In the genomic region with DNA sequence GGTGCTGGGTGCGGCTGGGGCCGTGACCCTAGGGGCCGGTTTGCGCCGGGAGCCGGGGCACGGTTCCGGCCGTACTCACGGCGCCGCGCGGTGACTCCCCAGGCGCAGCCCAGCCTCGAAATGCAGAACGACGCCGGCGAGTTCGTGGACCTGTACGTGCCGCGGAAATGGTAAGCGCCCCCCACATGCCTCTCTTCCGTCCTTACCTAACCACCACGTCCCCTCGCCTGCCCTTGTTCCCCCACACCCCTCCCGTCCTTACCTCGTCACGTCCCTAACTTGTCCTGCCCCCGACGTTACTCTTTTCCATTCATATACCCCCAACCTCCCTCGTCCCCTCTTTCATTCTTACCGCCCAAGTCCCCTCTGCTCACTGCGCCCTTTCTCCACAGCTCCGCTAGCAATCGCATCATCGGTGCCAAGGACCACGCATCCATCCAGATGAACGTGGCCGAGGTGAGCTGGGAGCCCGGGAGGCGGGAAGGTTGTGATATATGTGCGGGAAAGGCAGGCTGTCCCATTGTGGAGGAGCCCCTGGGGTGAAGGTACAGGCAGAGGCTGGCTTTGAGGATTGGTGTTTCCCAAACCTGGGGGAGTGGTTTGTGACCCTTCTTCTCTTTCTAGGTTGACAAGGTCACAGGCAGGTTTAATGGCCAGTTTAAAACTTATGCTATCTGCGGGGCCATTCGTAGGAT, we compare ENCODE assay signal across 8 cellular contexts. TPM values are rescaled to one million over a fixed set of nuclear protein-coding genes. Genes with fewer than 3 reads are reported as not detected.
DNase-seq lines count a peak whose midpoint lies in the region; ATAC-seq and TF ChIP-seq lines count a peak whose summit lies in the region.

No MANE protein-coding gene starts in this region.

- H3K9ac ChIP-seq in OCI-LY3 (ENCODE audit: low read length) = peak overlapping the region; percentile 98

- ATAC-seq in GM19328 (IDR thresholded peaks at IDR 0.05; ENCODE audit: unreplicated experiment) (no peak), sciatic nerve (no peak)

- H3K36me3 Mint-ChIP-seq in progenitor cell of endocrine pancreas (ENCODE audit: insufficient read depth) = peaks cover 13% of the 10 kb centered on the region

- H4K20me1 ChIP-seq in OCI-LY3 (ENCODE audit: insufficient read depth, low read length) = peaks cover 17% of the 10 kb centered on the region; the same call in 1 of the 2 replicates

- H3K27ac Mint-ChIP-seq in progenitor cell of endocrine pancreas = peak overlapping the region; percentile 73

- no peaks in the 10 kb centered on the region for H3K27me3 Mint-ChIP-seq in progenitor cell of endocrine pancreas

- peak overlapping the region; percentile 60 for H3K27ac ChIP-seq in OCI-LY3 (ENCODE audit: low read length)

- H3K79me2 ChIP-seq in OCI-LY3 (ENCODE audit: low read length) = peaks cover 56% of the 10 kb centered on the region

- H3K36me3 ChIP-seq in OCI-LY3 (replicated peaks; ENCODE audit: low read depth, low read length) = peaks cover 31% of the 10 kb centered on the region

- intact Hi-C loops in sciatic nerve (cut with DNase I) = no loop called here

- DNase-seq in epithelial cell of esophagus (ENCODE audit: low read depth) (no peak), progenitor cell of endocrine pancreas (ENCODE audit: low spot score, unreplicated experiment) (no peak), T1000 (lab: John Stamatoyannopoulos, UW) (no peak), SW 1271 (lab: John Stamatoyannopoulos, UW) (no peak), sciatic nerve (ENCODE audit: low spot score) (no peak)

- no peak for TF ChIP-seq CTCF in OCI-LY3 (IDR thresholded peaks at IDR 0.05; ENCODE audit: low read depth, low read length)
- TF ChIP-seq CTCF in epithelial cell of esophagus (IDR thresholded peaks at IDR 0.05; ENCODE audit: insufficient read depth, low read depth, low read length, missing control alignments) = no peak
- no peak for TF ChIP-seq CTCF in progenitor cell of endocrine pancreas (IDR thresholded peaks at IDR 0.05; ENCODE audit: unreplicated experiment)

- peak overlapping the region; percentile 80 for H3K4me3 Mint-ChIP-seq in progenitor cell of endocrine pancreas (ENCODE audit: low read depth)

- H3K4me1 Mint-ChIP-seq in progenitor cell of endocrine pancreas (ENCODE audit: low read depth) = peaks cover 23% of the 10 kb centered on the region

- H3K9me3 ChIP-seq in OCI-LY3 (ENCODE audit: insufficient read depth, low read length) = no peaks in the 10 kb centered on the region

- no peaks in the 10 kb centered on the region for H3K9me3 Mint-ChIP-seq in progenitor cell of endocrine pancreas (ENCODE audit: low read depth)

- no peak overlapping the region for H2AFZ ChIP-seq in OCI-LY3 (ENCODE audit: low read depth, low read length)

- H3K4me2 ChIP-seq in OCI-LY3 (ENCODE audit: low read length) = peak overlapping the region; percentile 95

- H3K27me3 ChIP-seq in OCI-LY3 (ENCODE audit: low read depth, low read length) = no peaks in the 10 kb centered on the region

- peaks cover 17% of the 10 kb centered on the region for H3K4me1 ChIP-seq in OCI-LY3 (ENCODE audit: low read length)

- H3K4me3 ChIP-seq in GM08714 (ENCODE audit: low read length) = peak overlapping the region; percentile 95
- H3K4me3 ChIP-seq in OCI-LY3 (ENCODE audit: low read length) = peak overlapping the region; percentile 99
- peak overlapping the region; percentile 98 for H3K4me3 ChIP-seq in epithelial cell of esophagus (ENCODE audit: low read length)

RNA-seq across cellular contexts. Expression of a gene that starts 0.5 kb away (rescaled TPM):
- 1,160 and 1,251 TPM in 2 replicates for total RNA-seq in progenitor cell of endocrine pancreas
- 986 TPM for total RNA-seq in sciatic nerve

RNA-seq across cellular contexts. Expression of a gene that starts 19.7 kb away (rescaled TPM):
- 20.4 and 21.7 TPM in 2 replicates for total RNA-seq in progenitor cell of endocrine pancreas
- total RNA-seq in sciatic nerve = 4.5 TPM

RNA-seq across cellular contexts. Expression of a gene that starts 20.3 kb away (rescaled TPM):
- total RNA-seq in progenitor cell of endocrine pancreas (248 and 252 TPM in 2 replicates), sciatic nerve (232 TPM)

RNA-seq across cellular contexts. Expression of a gene that starts 40.0 kb away (rescaled TPM):
- total RNA-seq in progenitor cell of endocrine pancreas (14.4 and 17.5 TPM in 2 replicates), sciatic nerve (not detected)
